1 cellular context compared by ENCODE assay signal in the genomic region with DNA sequence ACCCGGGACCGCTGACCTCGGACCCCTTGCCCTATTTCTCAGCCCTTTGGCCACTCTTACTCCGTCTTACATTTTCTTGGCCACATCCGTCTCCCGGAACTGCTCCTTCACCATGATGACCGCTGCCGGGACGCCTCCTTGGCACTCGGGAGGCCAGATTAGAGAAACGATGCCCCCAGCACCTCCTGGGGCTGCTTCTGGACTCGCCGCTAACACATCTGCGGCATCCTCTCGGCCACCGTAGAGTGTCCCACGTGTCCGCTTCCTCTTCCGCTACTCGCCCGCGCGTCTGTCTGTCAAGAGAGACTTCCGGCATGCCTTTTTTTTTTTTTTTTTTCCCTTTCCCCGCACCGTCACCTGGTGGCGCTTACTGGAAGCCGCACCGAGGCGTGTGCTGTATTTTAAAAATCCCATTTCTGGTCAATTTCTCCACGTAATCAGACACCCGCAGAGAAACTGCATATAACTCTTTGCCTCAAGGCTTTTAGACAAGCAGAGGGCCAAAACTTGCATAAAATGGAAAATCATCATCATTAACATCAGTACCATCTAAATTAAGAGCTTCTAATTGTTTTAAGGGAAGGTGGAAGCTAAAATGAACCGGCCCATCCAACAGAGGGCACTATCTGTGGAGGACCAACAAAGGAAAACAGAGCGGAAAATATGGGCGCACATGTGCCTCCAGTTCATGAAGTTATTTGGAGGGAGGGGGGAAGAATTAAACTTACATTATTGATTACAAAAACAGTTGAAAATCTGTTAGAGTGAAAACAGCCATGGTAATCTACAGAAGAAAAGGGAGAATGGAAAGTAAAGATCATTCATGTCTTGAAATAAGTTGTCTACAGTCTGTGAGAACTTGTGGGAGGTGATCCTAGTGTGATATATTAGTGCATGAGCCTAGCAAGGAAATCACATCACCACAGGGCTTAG.
TF ChIP-seq lines count a peak whose summit lies in the region.

TSS of gene POLR3A (minus strand) at position 222 of the 933 bp plus-strand sequence. CDS start at position 114, 108 bp downstream.

TF ChIP-seq in HEK293, 187 proteins besides CTCF, POLR2A, EP300 and RAD21 (continued from another document):
- no peak for TF ChIP-seq ZNF610 (tag by site-specific recombination; IDR thresholded peaks at IDR 0.05; ENCODE audit: borderline replicate concordance)
- no peak for TF ChIP-seq ZNF223 (tag by site-specific recombination; IDR thresholded peaks at IDR 0.05)
- no peak for TF ChIP-seq ZNF544 (tag by site-specific recombination; IDR thresholded peaks at IDR 0.05)
- TF ChIP-seq, protein P1, sequence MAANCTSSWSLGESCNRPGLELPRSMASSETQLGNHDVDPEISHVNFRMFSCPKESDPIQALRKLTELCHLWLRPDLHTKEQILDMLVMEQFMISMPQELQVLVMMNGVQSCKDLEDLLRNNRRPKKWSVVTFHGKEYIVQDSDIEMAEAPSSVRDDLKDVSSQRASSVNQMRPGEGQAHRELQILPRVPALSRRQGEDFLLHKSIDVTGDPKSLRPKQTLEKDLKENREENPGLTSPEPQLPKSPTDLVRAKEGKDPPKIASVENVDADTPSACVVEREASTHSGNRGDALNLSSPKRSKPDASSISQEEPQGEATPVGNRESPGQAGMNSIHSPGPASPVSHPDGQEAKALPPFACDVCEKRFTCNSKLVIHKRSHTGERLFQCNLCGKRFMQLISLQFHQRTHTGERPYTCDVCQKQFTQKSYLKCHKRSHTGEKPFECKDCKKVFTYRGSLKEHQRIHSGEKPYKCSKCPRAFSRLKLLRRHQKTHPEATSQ (tag by site-specific recombination; IDR thresholded peaks at IDR 0.05): no peak
- 0 out of 2 replicates have a peak, but pooled peaks have one; percentile 6 for TF ChIP-seq TSHZ1 (tag by site-specific recombination; IDR thresholded peaks at IDR 0.05; ENCODE audit: borderline replicate concordance)
- TF ChIP-seq ZNF621 (tag by site-specific recombination; IDR thresholded peaks at IDR 0.05): no peak
- TF ChIP-seq, protein P2, sequence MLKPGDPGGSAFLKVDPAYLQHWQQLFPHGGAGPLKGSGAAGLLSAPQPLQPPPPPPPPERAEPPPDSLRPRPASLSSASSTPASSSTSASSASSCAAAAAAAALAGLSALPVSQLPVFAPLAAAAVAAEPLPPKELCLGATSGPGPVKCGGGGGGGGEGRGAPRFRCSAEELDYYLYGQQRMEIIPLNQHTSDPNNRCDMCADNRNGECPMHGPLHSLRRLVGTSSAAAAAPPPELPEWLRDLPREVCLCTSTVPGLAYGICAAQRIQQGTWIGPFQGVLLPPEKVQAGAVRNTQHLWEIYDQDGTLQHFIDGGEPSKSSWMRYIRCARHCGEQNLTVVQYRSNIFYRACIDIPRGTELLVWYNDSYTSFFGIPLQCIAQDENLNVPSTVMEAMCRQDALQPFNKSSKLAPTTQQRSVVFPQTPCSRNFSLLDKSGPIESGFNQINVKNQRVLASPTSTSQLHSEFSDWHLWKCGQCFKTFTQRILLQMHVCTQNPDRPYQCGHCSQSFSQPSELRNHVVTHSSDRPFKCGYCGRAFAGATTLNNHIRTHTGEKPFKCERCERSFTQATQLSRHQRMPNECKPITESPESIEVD (tag by site-specific recombination; IDR thresholded peaks at IDR 0.05): 0 out of 2 replicates have a peak, but pooled peaks have one; percentile 43
- TF ChIP-seq HIC1 (tag by site-specific recombination; IDR thresholded peaks at IDR 0.05): no peak
- no peak for TF ChIP-seq SCRT1 (tag by site-specific recombination; IDR thresholded peaks at IDR 0.05; ENCODE audit: borderline replicate concordance)
- no peak for TF ChIP-seq ZNF596 (tag by site-specific recombination; IDR thresholded peaks at IDR 0.05)
- no peak for TF ChIP-seq ZNF658 (tag by site-specific recombination; IDR thresholded peaks at IDR 0.05)
